ENCODE assay signal across 32 cellular contexts in genomic region chr13:19169496-19169895, GRCh38. TPM values are rescaled to one million over a fixed set of nuclear protein-coding genes. Genes with fewer than 3 reads are reported as not detected.
"Had no signal": no experiment of that assay in that cellular context is flagged by ENCODE, and none has a peak within 500 bp of the region (broad histone marks: within the 10 kb centered on the region; RNA-seq: fewer than 3 reads in every experiment).

No MANE protein-coding gene starts in this region.

- H3K36me3 ChIP-seq: stomach, suprapubic skin, thoracic aorta, thyroid gland, tibial artery, tibial nerve, transverse colon, upper lobe of left lung, upper lobe of right lung, uterus, vagina had no signal

- ATAC-seq: stimulated activated effector memory CD8-positive, alpha-beta T cell treated with anti-CD3 and anti-CD28 coated beads, Interleukin-12 subunit alpha, Interleukin-12 subunit beta, amount 100 ng/mL, for 72 hours; stimulated activated memory B cell treated with anti-CD40 and anti-IgM and Interleukin-4, amounts not matched to agents 10 μg/mL and 1 μg/mL and 100 μg/mL, for 72 hours; stimulated activated naive B cell treated with anti-CD40 and anti-IgM and Interleukin-4, amounts not matched to agents 10 μg/mL and 1 μg/mL and 100 μg/mL, for 72 hours; stimulated activated naive CD8-positive, alpha-beta T cell treated with anti-CD3 and anti-CD28 coated beads, Interleukin-15, amount 100 ng/mL, for 72 hours; stimulated activated naive CD8-positive, alpha-beta T cell treated with anti-CD3 and anti-CD28 coated beads, Interleukin-15, Interleukin-2, amounts not matched to agents 100 U/mL and 50 U/mL, for 24 hours; upper lobe of right lung had no signal

- H3K27ac ChIP-seq: stomach, suprapubic skin, testis, thoracic aorta, thyroid gland, tibial artery, tibial nerve, transverse colon, upper lobe of left lung, upper lobe of right lung, uterus, vagina had no signal

- DNase-seq: stimulated activated CD4-positive, alpha-beta T cell treated with anti-CD3 and anti-CD28 coated beads, Interleukin-2, amount 100 ng/mL, for 48 hours; stimulated activated CD4-positive, alpha-beta T cell treated with anti-CD3 and anti-CD28 coated beads, Interleukin-4, amount 100 ng/mL, for 1 hour; stimulated activated CD4-positive, alpha-beta T cell treated with anti-CD3 and anti-CD28 coated beads, Interleukin-4, amount 100 ng/mL, for 24 hours; stimulated activated CD4-positive, alpha-beta T cell treated with anti-CD3 and anti-CD28 coated beads, Interleukin-4, amount 100 ng/mL, for 4 hours; stimulated activated CD8-positive, alpha-beta memory T cell treated with anti-CD3 and anti-CD28 coated beads, Interleukin-4, amount 100 ng/mL, for 48 hours; stimulated activated naive B cell treated with anti-CD40 and anti-IgM and Interleukin-4, amounts not matched to agents 10 μg/mL and 1 μg/mL and 100 μg/mL, for 72 hours; stimulated activated naive CD4-positive, alpha-beta T cell; stimulated activated naive CD4-positive, alpha-beta T cell treated with Interleukin-2 at 50 U/mL for 16 hours; stimulated activated naive CD8-positive, alpha-beta T cell treated with anti-CD3 and anti-CD28 coated beads, Interleukin-15, amount 100 ng/mL, for 72 hours; stimulated activated naive CD8-positive, alpha-beta T cell treated with anti-CD3 and anti-CD28 coated beads, Interleukin-15, Interleukin-2, amounts not matched to agents 100 U/mL and 50 U/mL, for 24 hours; stomach; substantia nigra; testis; thyroid gland; tibial artery; transverse colon; trophoblast cell; upper lobe of left lung; upper lobe of right lung; uterus had no signal

- FAIRE-seq: urothelium cell line had no signal

- H3K9me3 ChIP-seq: suprapubic skin, testis, thoracic aorta, thyroid gland, tibial artery, transverse colon, upper lobe of right lung, uterus, vagina had no signal

- H3K4me3 ChIP-seq: stomach, suprapubic skin, testis, thoracic aorta, thyroid gland, tibial artery, tibial nerve, transverse colon, upper lobe of left lung, upper lobe of right lung, uterus, vagina had no signal

- H3K4me1 ChIP-seq: stomach, suprapubic skin, testis, thyroid gland, tibial artery, tibial nerve, transverse colon, upper lobe of left lung, upper lobe of right lung, uterus, vagina had no signal

RNA-seq across cellular contexts. Expression of gene TUBA3C, which starts 12.1 kb away (rescaled TPM):
- total RNA-seq: stomach, subcutaneous adipose tissue, suprapubic skin, temporal lobe, thoracic aorta, tibial nerve, transverse colon, upper lobe of left lung, upper lobe of right lung, ureter, urinary bladder, uterus, vagina had no signal
- polyA plus RNA-seq: thymus, urinary bladder had no signal
